In genomic region chr9:124320062-124320973, GRCh38 we compare ENCODE assay signal across 9 cellular contexts.
A peak's percentile ranks its signal among the peaks of the same experiment; 100 is the strongest.
DNase-seq lines count a peak whose midpoint lies in the region; ATAC-seq, FAIRE-seq and TF ChIP-seq lines count a peak whose summit lies in the region.
"Had no signal": no experiment of that assay in that cellular context is flagged by ENCODE, and none has a peak within 500 bp of the region (broad histone marks: within the 10 kb centered on the region; RNA-seq: fewer than 3 reads in every experiment).

No MANE protein-coding gene starts in this region.

- H3K4me3 ChIP-seq in breast epithelium (no peak overlapping the region), kidney (ENCODE audit: low read length in 2 of 2) (no peak overlapping the region)
- H3K4me3 ChIP-seq: BLaER1 had no signal

- intact Hi-C loops in breast epithelium (cut with DNase I; ENCODE audit: low total_unique reads) (no loop called here), kidney (cut with DNase I) (loop anchor here (5.0 kb wide), 1 partner anchor 188 kb away; no protein-coding TSS in a partner anchor)

- peaks cover 2% of the 10 kb centered on the region for H3K36me3 ChIP-seq in breast epithelium
- H3K36me3 ChIP-seq in kidney (ENCODE audit: control insufficient read depth in 1 of 2, insufficient read depth in 2 of 2, low read length in 2 of 2), result peaks cover 0 to 12% of the 10 kb centered on the region in 2 donors

- H3K9ac ChIP-seq in kidney (ENCODE audit: low read length in 2 of 2), result no peak overlapping the region
- H3K9ac ChIP-seq: BLaER1 had no signal

- FAIRE-seq in kidney (lab: Jason Lieb, UNC), result no peak

- H3K27ac ChIP-seq in breast epithelium (no peak overlapping the region), kidney (ENCODE audit: low read depth in 2 of 2, low read length in 2 of 2) (no peak overlapping the region)
- H3K27ac ChIP-seq: BLaER1 had no signal

- TF ChIP-seq POLR2A in breast epithelium (IDR thresholded peaks at IDR 0.05), result no peak

- peak; percentile 29 for DNase-seq in NCI-H1436 (lab: John Stamatoyannopoulos, UW)
- DNase-seq in NCI-H1436 treated with DMSO at 0.1 percent for 48 hours (lab: John Stamatoyannopoulos, UW), result no peak
- DNase-seq in NCI-H1092 (lab: John Stamatoyannopoulos, UW), result peak; percentile 55
- peak; percentile 29 for DNase-seq in T-helper 9 cell
- peak; percentile 46 to 69 for DNase-seq in breast epithelium (ENCODE audit: low spot score in 2 of 2)
- no peak for DNase-seq in kidney
- DNase-seq in stimulated activated CD4-positive, alpha-beta T cell treated with anti-CD3 and anti-CD28 coated beads, Interleukin-4, amount 100 ng/mL, for 24 hours, result peak; percentile 55

- H3K4me1 ChIP-seq in breast epithelium (no peaks in the 10 kb centered on the region), kidney (ENCODE audit: control insufficient read depth in 1 of 2, insufficient read depth in 1 of 2, low read depth in 1 of 2, low read length in 2 of 2) (no peaks in the 10 kb centered on the region)

- peak; percentile 71 to 85 (median 82) for TF ChIP-seq CTCF in breast epithelium (IDR thresholded peaks at IDR 0.05)
- TF ChIP-seq CTCF in kidney (IDR thresholded peaks at IDR 0.05; ENCODE audit: borderline replicate concordance, extremely low read depth, insufficient read depth), result peak; percentile 85

- no peak for ATAC-seq in GM18498 (IDR thresholded peaks at IDR 0.05; ENCODE audit: unreplicated experiment)

- no peaks in the 10 kb centered on the region for H3K9me3 ChIP-seq in breast epithelium
- H3K9me3 ChIP-seq in kidney (ENCODE audit: control insufficient read depth in 1 of 2, low read length in 2 of 2), result no peaks in the 10 kb centered on the region
- H3K9me3 ChIP-seq: BLaER1 had no signal

- H3K27me3 ChIP-seq in breast epithelium, result no peaks in the 10 kb centered on the region
- H3K27me3 ChIP-seq: BLaER1 had no signal

Comparison
In these comparisons a context has a peak if more than half of its experiments do, and no peak if none do; other contexts are left out.
1. DNase-seq: peak in NCI-H1436 (single experiment), NCI-H1092 (single experiment), T-helper 9 cell (single experiment), breast epithelium (2 of 2) and stimulated activated CD4-positive, alpha-beta T cell treated with anti-CD3 and anti-CD28 coated beads, Interleukin-4, amount 100 ng/mL, for 24 hours (single experiment); none in NCI-H1436 treated with DMSO at 0.1 percent for 48 hours (single experiment) and kidney (single experiment).